ENCODE assay signal across 9 cellular contexts in the genomic region with DNA sequence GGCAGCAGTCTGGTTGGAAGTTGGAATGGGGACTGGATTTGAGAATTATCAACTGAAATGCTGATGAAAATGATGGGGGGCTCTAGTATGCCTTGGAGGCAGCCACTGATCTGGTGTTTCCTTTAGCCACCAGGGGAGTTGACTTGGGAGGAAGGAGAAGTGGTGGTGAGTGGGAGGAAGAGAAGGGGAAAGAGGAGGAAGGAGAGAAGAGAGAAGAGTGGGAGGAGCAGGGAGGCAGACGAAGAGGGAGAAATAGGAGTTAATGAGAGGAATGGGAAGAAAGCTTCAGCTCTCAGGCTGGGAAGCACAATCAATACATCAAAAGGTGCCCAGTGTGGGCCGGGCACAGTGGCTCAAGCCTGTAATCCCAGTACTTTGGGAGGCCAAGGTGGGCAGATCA. TPM values are rescaled to one million over a fixed set of nuclear protein-coding genes. Genes with fewer than 3 reads are reported as not detected.
"Had no signal": no experiment of that assay in that cellular context is flagged by ENCODE, and none has a peak within 500 bp of the region (broad histone marks: within the 10 kb centered on the region; RNA-seq: fewer than 3 reads in every experiment).

No MANE protein-coding gene starts in this region.

- ATAC-seq: GM23338, K562 had no signal

- DNase-seq: H9, HCEC 1CT, HFFc6, IMR-90 had no signal

- H3K27ac ChIP-seq: KMS-11 had no signal

- H3K9ac ChIP-seq: KMS-11 had no signal

- H3K4me3 ChIP-seq: GM23338, K562 had no signal

- H3K4me2 ChIP-seq: GM23338, KMS-11 had no signal

RNA-seq across cellular contexts. Expression of gene HCN4, which starts 23.3 kb away (rescaled TPM):
- total RNA-seq: HFFc6, HT-29, IMR-90, K562 had no signal

RNA-seq across cellular contexts. Expression of gene REC114, which starts 50.9 kb away (rescaled TPM):
- total RNA-seq: GM23338, H1, H9, HFFc6, HT-29, IMR-90, K562 had no signal
